Comparison of ENCODE assay signal across 8 cellular contexts in genomic region chr1:208242829-208243521, GRCh38. TPM values are rescaled to one million over a fixed set of nuclear protein-coding genes. Genes with fewer than 3 reads are reported as not detected.
DNase-seq lines count a peak whose midpoint lies in the region; ATAC-seq, FAIRE-seq and TF ChIP-seq lines count a peak whose summit lies in the region.

No MANE protein-coding gene starts in this region.

- TF ChIP-seq CTCF in type B pancreatic cell (conservative IDR thresholded peaks at IDR 0.05): peak; percentile 36

- FAIRE-seq in GM19239 (lab: Jason Lieb, UNC): no peak

- H3K36me3 Mint-ChIP-seq in dendritic cell treated with granulocyte-macrophage colony-stimulating factor and Interleukin-4, amounts not matched to agents 40 ng/mL and 50 ng/mL, for 4 days (ENCODE audit: low read depth): peaks cover 8% of the 10 kb centered on the region
- H3K36me3 Mint-ChIP-seq in memory B cell: no peaks in the 10 kb centered on the region
- H3K36me3 Mint-ChIP-seq in type B pancreatic cell: no peaks in the 10 kb centered on the region

- DNase-seq in NCI-H1092 treated with DMSO at 0.1 percent for 48 hours (lab: John Stamatoyannopoulos, UW) (peak; percentile 57), NCI-H1092 (lab: John Stamatoyannopoulos, UW) (no peak), NCI-H2171 treated with DMSO at 0.1 percent for 48 hours (lab: John Stamatoyannopoulos, UW) (peak; percentile 37), memory B cell (ENCODE audit: low spot score in 2 of 2) (peak in 1 of 2 donors; percentile 21), type B pancreatic cell (ENCODE audit: extremely low spot score, unreplicated experiment) (no peak), GM19239 (ENCODE audit: insufficient read length, low spot score) (no peak), T1000 (lab: John Stamatoyannopoulos, UW) (no peak)

- peaks cover 45% of the 10 kb centered on the region for H3K4me1 Mint-ChIP-seq in dendritic cell treated with granulocyte-macrophage colony-stimulating factor and Interleukin-4, amounts not matched to agents 40 ng/mL and 50 ng/mL, for 4 days (ENCODE audit: low read depth)
- H3K4me1 Mint-ChIP-seq in memory B cell (peaks cover 10% of the 10 kb centered on the region), type B pancreatic cell (ENCODE audit: unreplicated experiment) (peaks cover 50% of the 10 kb centered on the region)

- peak overlapping the region; percentile 98 for H3K4me3 Mint-ChIP-seq in dendritic cell treated with granulocyte-macrophage colony-stimulating factor and Interleukin-4, amounts not matched to agents 40 ng/mL and 50 ng/mL, for 4 days
- H3K4me3 Mint-ChIP-seq in memory B cell (peak overlapping the region; percentile 74), type B pancreatic cell (peak overlapping the region; percentile 94)

- no peaks in the 10 kb centered on the region for H3K9me3 Mint-ChIP-seq in dendritic cell treated with granulocyte-macrophage colony-stimulating factor and Interleukin-4, amounts not matched to agents 40 ng/mL and 50 ng/mL, for 4 days
- H3K9me3 Mint-ChIP-seq in memory B cell (no peaks in the 10 kb centered on the region), type B pancreatic cell (no peaks in the 10 kb centered on the region)

- peak overlapping the region; percentile 89 for H3K27ac Mint-ChIP-seq in dendritic cell treated with granulocyte-macrophage colony-stimulating factor and Interleukin-4, amounts not matched to agents 40 ng/mL and 50 ng/mL, for 4 days
- H3K27ac Mint-ChIP-seq in memory B cell: no peak overlapping the region
- no peak overlapping the region for H3K27ac Mint-ChIP-seq in type B pancreatic cell

- ATAC-seq in memory B cell (ENCODE audit: low read depth): no peak

- intact Hi-C loops in dendritic cell treated with granulocyte-macrophage colony-stimulating factor and Interleukin-4, amounts not matched to agents 40 ng/mL and 50 ng/mL, for 4 days (cut with micrococcal nuclease): no loop called here

- peaks cover 57% of the 10 kb centered on the region for H3K27me3 Mint-ChIP-seq in dendritic cell treated with granulocyte-macrophage colony-stimulating factor and Interleukin-4, amounts not matched to agents 40 ng/mL and 50 ng/mL, for 4 days
- H3K27me3 Mint-ChIP-seq in memory B cell: peaks cover 6% of the 10 kb centered on the region
- H3K27me3 Mint-ChIP-seq in type B pancreatic cell: peaks cover 2% of the 10 kb centered on the region

RNA-seq across cellular contexts. Expression of gene PLXNA2, which starts 1.2 kb away (rescaled TPM):
- 80.1 and 120 TPM in 2 replicates for total RNA-seq in type B pancreatic cell (ENCODE audit: low replicate concordance)

Comparison
In these comparisons a context has a peak if more than half of its experiments do, and no peak if none do; other contexts are left out.
1. DNase-seq: peak in NCI-H1092 treated with DMSO at 0.1 percent for 48 hours (single experiment) and NCI-H2171 treated with DMSO at 0.1 percent for 48 hours (single experiment); none in NCI-H1092 (single experiment), type B pancreatic cell (single experiment), GM19239 (single experiment) and T1000 (single experiment).
2. Peak in every context shown above with its lines, with median percentiles within 50 percentile points of each other: H3K4me3 Mint-ChIP-seq.